20 cellular contexts compared by ENCODE assay signal in genomic region chr22:43477966-43478365, GRCh38.
"Had no signal": no experiment of that assay in that cellular context is flagged by ENCODE, and none has a peak within 500 bp of the region (broad histone marks: within the 10 kb centered on the region; RNA-seq: fewer than 3 reads in every experiment).

No MANE protein-coding gene starts in this region.

- H3K9me3 ChIP-seq: esophagus squamous epithelium, gastrocnemius medialis, neutrophil, ovary, psoas muscle, right atrium auricular region, upper lobe of left lung had no signal

- H3K36me3 ChIP-seq: esophagus squamous epithelium, gastrocnemius medialis, neutrophil, ovary, right atrium auricular region, upper lobe of left lung, WERI-Rb-1 had no signal

- H3K4me1 ChIP-seq: esophagus squamous epithelium, gastrocnemius medialis, psoas muscle, right atrium auricular region had no signal

- DNase-seq: activated CD8-positive, alpha-beta memory T cell treated with anti-CD3 and anti-CD28 coated beads, Interleukin-2, amount 50 U/mL, for 48 hours; activated naive CD4-positive, alpha-beta T cell treated with anti-CD3 and anti-CD28 coated beads, Interleukin-2, amount 10 ng/mL, durations not matched to agents 7 days and 5 days; activated T-cell treated with anti-CD3 and anti-CD28 coated beads, Interleukin-2, amount 50 U/mL, for 4 hours; cortex of kidney; endodermal cell; esophagus squamous epithelium; gastrocnemius medialis; hypothalamus; left ventricle myocardium superior; mammary epithelial cell; midbrain; ovary; psoas muscle; stimulated activated CD4-positive, alpha-beta T cell treated with anti-CD3 and anti-CD28 coated beads, Interleukin-4, amount 100 ng/mL, for 24 hours; stimulated activated naive CD4-positive, alpha-beta T cell treated with Interleukin-2 at 50 U/mL for 16 hours; upper lobe of left lung; WERI-Rb-1 had no signal

- H3K27ac ChIP-seq: esophagus squamous epithelium, gastrocnemius medialis, neutrophil, ovary, psoas muscle, right atrium auricular region, upper lobe of left lung, WERI-Rb-1 had no signal

- H3K4me3 ChIP-seq: esophagus squamous epithelium, gastrocnemius medialis, ovary, psoas muscle, right atrium auricular region, upper lobe of left lung had no signal

- H3K27me3 ChIP-seq: ovary, right atrium auricular region, upper lobe of left lung had no signal

- ATAC-seq: activated T-cell treated with anti-CD3 and anti-CD28 coated beads, Interleukin-2, amount 50 U/mL, for 4 hours; gastrocnemius medialis; left ventricle myocardium superior; natural killer cell treated with Interleukin-12 subunit alpha and Interleukin-12 subunit beta and Interleukin-15 and Interleukin-18, amount 100 ng/mL, for 72 hours; psoas muscle had no signal
